ENCODE assay signal across 15 cellular contexts in the genomic region with DNA sequence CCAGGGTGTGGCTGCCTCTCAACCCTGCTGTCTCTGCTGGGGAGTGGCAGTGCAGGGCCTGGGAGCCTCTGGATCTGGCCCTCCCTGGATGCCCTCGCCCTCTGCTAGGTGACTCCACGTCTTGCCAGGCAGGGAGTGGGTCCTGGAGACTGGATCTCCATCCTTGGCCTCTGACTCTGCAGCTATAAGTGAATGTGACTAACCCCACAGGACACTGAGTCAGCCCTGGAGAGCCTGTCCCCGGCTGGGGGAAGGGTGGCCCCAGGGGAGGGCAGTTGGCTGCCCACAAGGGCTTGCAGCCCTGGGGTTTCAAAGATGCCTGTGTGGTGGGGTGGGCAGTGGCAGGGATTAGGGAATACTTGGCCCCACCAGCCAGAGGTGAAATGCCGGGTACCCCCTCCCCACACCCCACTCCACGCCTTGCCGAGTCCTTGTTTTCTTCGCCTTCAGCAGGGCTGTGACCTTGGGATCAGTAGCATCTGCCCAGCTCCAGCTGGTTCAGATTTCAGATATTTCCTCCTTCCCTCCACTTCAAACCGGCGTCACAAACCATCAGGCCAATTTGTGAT. TPM values are rescaled to one million over a fixed set of nuclear protein-coding genes. Genes with fewer than 3 reads are reported as not detected.
DNase-seq lines count a peak whose midpoint lies in the region; ATAC-seq and TF ChIP-seq lines count a peak whose summit lies in the region.
"Had no signal": no experiment of that assay in that cellular context is flagged by ENCODE, and none has a peak within 500 bp of the region (broad histone marks: within the 10 kb centered on the region; RNA-seq: fewer than 3 reads in every experiment).

No MANE protein-coding gene starts in this region.

- no peaks in the 10 kb centered on the region for H3K27me3 Mint-ChIP-seq in mesothelial cell of epicardium (ENCODE audit: low read depth)
- peaks cover 13% of the 10 kb centered on the region for H3K27me3 Mint-ChIP-seq in activated CD8-positive, alpha-beta memory T cell treated with anti-CD3 and anti-CD28 coated beads, Interleukin-2, amount 10 ng/mL, durations not matched to agents 7 days and 5 days

- ATAC-seq in HG03432 (IDR thresholded peaks at IDR 0.05; ENCODE audit: unreplicated experiment) (no peak), GM21515 (IDR thresholded peaks at IDR 0.05; ENCODE audit: unreplicated experiment) (no peak), body of pancreas (no peak)
- ATAC-seq in activated CD8-positive, alpha-beta memory T cell treated with anti-CD3 and anti-CD28 coated beads, Interleukin-2, amount 10 ng/mL, durations not matched to agents 7 days and 5 days = no peak

- no peak overlapping the region for H3K4me3 ChIP-seq in AG10803 (ENCODE audit: low read length)
- H3K4me3 ChIP-seq in body of pancreas = no peak overlapping the region

- no peak for TF ChIP-seq POLR2A in body of pancreas (IDR thresholded peaks at IDR 0.05)

- H3K27me3 ChIP-seq in body of pancreas = no peaks in the 10 kb centered on the region

- CTCF ChIA-PET in activated CD8-positive, alpha-beta memory T cell treated with anti-CD3 and anti-CD28 coated beads, Interleukin-2, amount 10 ng/mL, durations not matched to agents 7 days and 5 days (lab: Charles Lee) = interaction anchor here (1.2 kb wide), 1 partner anchor 138 kb away, joined by 3 read pairs; no protein-coding TSS in a partner anchor

- peaks cover 23% of the 10 kb centered on the region for H3K4me1 ChIP-seq in body of pancreas

- H3K4me3 Mint-ChIP-seq in mesothelial cell of epicardium = no peak overlapping the region
- no peak overlapping the region for H3K4me3 Mint-ChIP-seq in activated CD8-positive, alpha-beta memory T cell treated with anti-CD3 and anti-CD28 coated beads, Interleukin-2, amount 10 ng/mL, durations not matched to agents 7 days and 5 days
- H3K4me3 Mint-ChIP-seq: central memory CD8-positive, alpha-beta T cell; naive B cell had no signal

- intact Hi-C loops in body of pancreas (cut with DNase I) = no loop called here

- WGBS in body of pancreas, 2 donors = 47 to 56% methylated on average over 7 of the region's 9 CpGs

- H3K4me1 Mint-ChIP-seq in mesothelial cell of epicardium = peaks cover 11% of the 10 kb centered on the region
- no peaks in the 10 kb centered on the region for H3K4me1 Mint-ChIP-seq in activated CD8-positive, alpha-beta memory T cell treated with anti-CD3 and anti-CD28 coated beads, Interleukin-2, amount 10 ng/mL, durations not matched to agents 7 days and 5 days
- H3K4me1 Mint-ChIP-seq: central memory CD8-positive, alpha-beta T cell had no signal

- TF ChIP-seq CTCF in AG10803 (conservative IDR thresholded peaks at IDR 0.05; ENCODE audit: low read length) = no peak
- no peak for TF ChIP-seq CTCF in mesothelial cell of epicardium (IDR thresholded peaks at IDR 0.05; ENCODE audit: unreplicated experiment)
- TF ChIP-seq CTCF in body of pancreas (IDR thresholded peaks at IDR 0.05) = no peak

- H3K9me3 ChIP-seq in body of pancreas = no peaks in the 10 kb centered on the region

- H3K36me3 Mint-ChIP-seq in mesothelial cell of epicardium = no peaks in the 10 kb centered on the region
- H3K36me3 Mint-ChIP-seq in activated CD8-positive, alpha-beta memory T cell treated with anti-CD3 and anti-CD28 coated beads, Interleukin-2, amount 10 ng/mL, durations not matched to agents 7 days and 5 days = no peaks in the 10 kb centered on the region
- H3K36me3 Mint-ChIP-seq: naive B cell had no signal

- H3K27ac ChIP-seq in body of pancreas = no peak overlapping the region
- H3K27ac ChIP-seq: HL-60 had no signal

- no peaks in the 10 kb centered on the region for H3K9me3 Mint-ChIP-seq in mesothelial cell of epicardium
- H3K9me3 Mint-ChIP-seq in activated CD8-positive, alpha-beta memory T cell treated with anti-CD3 and anti-CD28 coated beads, Interleukin-2, amount 10 ng/mL, durations not matched to agents 7 days and 5 days (ENCODE audit: low read depth) = no peaks in the 10 kb centered on the region
- H3K9me3 Mint-ChIP-seq: central memory CD8-positive, alpha-beta T cell; naive B cell had no signal

- H3K27ac Mint-ChIP-seq in mesothelial cell of epicardium = peak overlapping the region; percentile 60
- no peak overlapping the region for H3K27ac Mint-ChIP-seq in activated CD8-positive, alpha-beta memory T cell treated with anti-CD3 and anti-CD28 coated beads, Interleukin-2, amount 10 ng/mL, durations not matched to agents 7 days and 5 days
- H3K27ac Mint-ChIP-seq: naive B cell had no signal

- H3K36me3 ChIP-seq in body of pancreas (replicated peaks in 1 of 2; ENCODE audit: insufficient read depth in 1 of 2, low read depth in 2 of 2) = no peaks in the 10 kb centered on the region

- DNase-seq in AG10803 (ENCODE audit: low read depth) (peak; percentile 50), HS-5 (ENCODE audit: low read depth) (peak; percentile 38), amniotic epithelial cell (ENCODE audit: low read depth) (peak; percentile 28), mesothelial cell of epicardium (ENCODE audit: low spot score in 2 of 2, unreplicated experiment in 2 of 2) (no peak), body of pancreas (no peak)
- DNase-seq in activated CD8-positive, alpha-beta memory T cell treated with anti-CD3 and anti-CD28 coated beads, Interleukin-2, amount 10 ng/mL, durations not matched to agents 7 days and 5 days = no peak
- DNase-seq: Calu3; naive B cell; NCI-H2107; stimulated activated CD4-positive, alpha-beta T cell treated with anti-CD3 and anti-CD28 coated beads, Interleukin-2, amount 100 ng/mL, for 48 hours had no signal

RNA-seq across cellular contexts. Expression of gene MYBPH, which starts 1.9 kb away (rescaled TPM):
- total RNA-seq in mesothelial cell of epicardium (not detected in 3 replicates), body of pancreas (not detected)
- total RNA-seq in activated CD8-positive, alpha-beta memory T cell treated with anti-CD3 and anti-CD28 coated beads, Interleukin-2, amount 10 ng/mL, durations not matched to agents 7 days and 5 days = not detected
- total RNA-seq: Calu3, temporal lobe had no signal

RNA-seq across cellular contexts. Expression of gene CHI3L1, which starts 8.9 kb away (rescaled TPM):
- total RNA-seq in mesothelial cell of epicardium = 0.13 to 0.32 TPM (median 0.22 TPM) in 3 replicates
- total RNA-seq in activated CD8-positive, alpha-beta memory T cell treated with anti-CD3 and anti-CD28 coated beads, Interleukin-2, amount 10 ng/mL, durations not matched to agents 7 days and 5 days = not detected
- 1 to 10 TPM; 5.4 to 8.2 TPM for total RNA-seq in body of pancreas
- total RNA-seq: Calu3 had no signal

RNA-seq across cellular contexts. Expression of gene ADORA1, which starts 50.0 kb away (rescaled TPM):
- total RNA-seq in mesothelial cell of epicardium (2.9 to 4.3 TPM (median 3.8 TPM) in 3 replicates), body of pancreas (10 to 100 TPM; 16.1 to 21.1 TPM)
- not detected for total RNA-seq in activated CD8-positive, alpha-beta memory T cell treated with anti-CD3 and anti-CD28 coated beads, Interleukin-2, amount 10 ng/mL, durations not matched to agents 7 days and 5 days

RNA-seq across cellular contexts. Expression of gene CHIT1, which starts 51.9 kb away (rescaled TPM):
- total RNA-seq in mesothelial cell of epicardium (0.13 to 0.18 TPM in 2 of 3 replicates, not detected in the other), body of pancreas (under 1 TPM in 1 of 2 donors, not detected in 1; 0.26 TPM)
- total RNA-seq in activated CD8-positive, alpha-beta memory T cell treated with anti-CD3 and anti-CD28 coated beads, Interleukin-2, amount 10 ng/mL, durations not matched to agents 7 days and 5 days = under 1 TPM; 0.41 to 0.94 TPM
- total RNA-seq: Calu3 had no signal

Comparison
In these comparisons a context has a peak if more than half of its experiments do, and no peak if none do; other contexts are left out.
1. DNase-seq: peak in AG10803 (single experiment), HS-5 (single experiment) and amniotic epithelial cell (single experiment); none in mesothelial cell of epicardium (0 of 2), activated CD8-positive, alpha-beta memory T cell treated with anti-CD3 and anti-CD28 coated beads, Interleukin-2, amount 10 ng/mL, durations not matched to agents 7 days and 5 days (single experiment) and body of pancreas (0 of 4).